ENCODE assay signal across 1 cellular context in genomic region chr3:148600902-148601765, GRCh38.
TF ChIP-seq lines count a peak whose summit lies in the region.

No MANE protein-coding gene starts in this region.

TF ChIP-seq in HepG2, 621 proteins besides CTCF, POLR2A, EP300 and RAD21 (continued from another document and continues in another):
- no peak for TF ChIP-seq FOXA1 (IDR thresholded peaks at IDR 0.05)
- TF ChIP-seq FOXA1 (CRISPR knock-in tag; IDR thresholded peaks at IDR 0.05): peak; percentile 79
- no peak for TF ChIP-seq EHMT2 (IDR thresholded peaks at IDR 0.05; ENCODE audit: borderline replicate concordance, low read depth, low read length)
- peak; percentile 95 for TF ChIP-seq PITX1 (CRISPR knock-in tag; IDR thresholded peaks at IDR 0.05)
- no peak for TF ChIP-seq ZNF446 (CRISPR knock-in tag; IDR thresholded peaks at IDR 0.05)
- no peak for TF ChIP-seq HDAC6 (IDR thresholded peaks at IDR 0.05; ENCODE audit: low read depth, low read length)
- TF ChIP-seq SIN3A (IDR thresholded peaks at IDR 0.05; ENCODE audit: borderline replicate concordance, low read depth, low read length): no peak
- TF ChIP-seq NFYC (CRISPR knock-in tag; IDR thresholded peaks at IDR 0.05): peak; percentile 12; the same call in 1 of the 2 replicates
- TF ChIP-seq HMGXB4 (CRISPR knock-in tag; IDR thresholded peaks at IDR 0.05; ENCODE audit: borderline replicate concordance in 1 of 2, low read depth in 1 of 2): peak; percentile 13 to 47; a peak in 1 of 4 replicates
- TF ChIP-seq KLF15 (CRISPR knock-in tag; IDR thresholded peaks at IDR 0.05; ENCODE audit: borderline replicate concordance): no peak
- TF ChIP-seq ZNF570 (CRISPR knock-in tag; IDR thresholded peaks at IDR 0.05; ENCODE audit: borderline replicate concordance): no peak
- TF ChIP-seq, protein P1, sequence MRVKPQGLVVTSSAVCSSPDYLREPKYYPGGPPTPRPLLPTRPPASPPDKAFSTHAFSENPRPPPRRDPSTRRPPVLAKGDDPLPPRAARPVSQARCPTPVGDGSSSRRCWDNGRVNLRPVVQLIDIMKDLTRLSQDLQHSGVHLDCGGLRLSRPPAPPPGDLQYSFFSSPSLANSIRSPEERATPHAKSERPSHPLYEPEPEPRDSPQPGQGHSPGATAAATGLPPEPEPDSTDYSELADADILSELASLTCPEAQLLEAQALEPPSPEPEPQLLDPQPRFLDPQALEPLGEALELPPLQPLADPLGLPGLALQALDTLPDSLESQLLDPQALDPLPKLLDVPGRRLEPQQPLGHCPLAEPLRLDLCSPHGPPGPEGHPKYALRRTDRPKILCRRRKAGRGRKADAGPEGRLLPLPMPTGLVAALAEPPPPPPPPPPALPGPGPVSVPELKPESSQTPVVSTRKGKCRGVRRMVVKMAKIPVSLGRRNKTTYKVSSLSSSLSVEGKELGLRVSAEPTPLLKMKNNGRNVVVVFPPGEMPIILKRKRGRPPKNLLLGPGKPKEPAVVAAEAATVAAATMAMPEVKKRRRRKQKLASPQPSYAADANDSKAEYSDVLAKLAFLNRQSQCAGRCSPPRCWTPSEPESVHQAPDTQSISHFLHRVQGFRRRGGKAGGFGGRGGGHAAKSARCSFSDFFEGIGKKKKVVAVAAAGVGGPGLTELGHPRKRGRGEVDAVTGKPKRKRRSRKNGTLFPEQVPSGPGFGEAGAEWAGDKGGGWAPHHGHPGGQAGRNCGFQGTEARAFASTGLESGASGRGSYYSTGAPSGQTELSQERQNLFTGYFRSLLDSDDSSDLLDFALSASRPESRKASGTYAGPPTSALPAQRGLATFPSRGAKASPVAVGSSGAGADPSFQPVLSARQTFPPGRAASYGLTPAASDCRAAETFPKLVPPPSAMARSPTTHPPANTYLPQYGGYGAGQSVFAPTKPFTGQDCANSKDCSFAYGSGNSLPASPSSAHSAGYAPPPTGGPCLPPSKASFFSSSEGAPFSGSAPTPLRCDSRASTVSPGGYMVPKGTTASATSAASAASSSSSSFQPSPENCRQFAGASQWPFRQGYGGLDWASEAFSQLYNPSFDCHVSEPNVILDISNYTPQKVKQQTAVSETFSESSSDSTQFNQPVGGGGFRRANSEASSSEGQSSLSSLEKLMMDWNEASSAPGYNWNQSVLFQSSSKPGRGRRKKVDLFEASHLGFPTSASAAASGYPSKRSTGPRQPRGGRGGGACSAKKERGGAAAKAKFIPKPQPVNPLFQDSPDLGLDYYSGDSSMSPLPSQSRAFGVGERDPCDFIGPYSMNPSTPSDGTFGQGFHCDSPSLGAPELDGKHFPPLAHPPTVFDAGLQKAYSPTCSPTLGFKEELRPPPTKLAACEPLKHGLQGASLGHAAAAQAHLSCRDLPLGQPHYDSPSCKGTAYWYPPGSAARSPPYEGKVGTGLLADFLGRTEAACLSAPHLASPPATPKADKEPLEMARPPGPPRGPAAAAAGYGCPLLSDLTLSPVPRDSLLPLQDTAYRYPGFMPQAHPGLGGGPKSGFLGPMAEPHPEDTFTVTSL (CRISPR knock-in tag; IDR thresholded peaks at IDR 0.05; ENCODE audit: borderline replicate concordance): peak; percentile 96
- TF ChIP-seq, protein P2, sequence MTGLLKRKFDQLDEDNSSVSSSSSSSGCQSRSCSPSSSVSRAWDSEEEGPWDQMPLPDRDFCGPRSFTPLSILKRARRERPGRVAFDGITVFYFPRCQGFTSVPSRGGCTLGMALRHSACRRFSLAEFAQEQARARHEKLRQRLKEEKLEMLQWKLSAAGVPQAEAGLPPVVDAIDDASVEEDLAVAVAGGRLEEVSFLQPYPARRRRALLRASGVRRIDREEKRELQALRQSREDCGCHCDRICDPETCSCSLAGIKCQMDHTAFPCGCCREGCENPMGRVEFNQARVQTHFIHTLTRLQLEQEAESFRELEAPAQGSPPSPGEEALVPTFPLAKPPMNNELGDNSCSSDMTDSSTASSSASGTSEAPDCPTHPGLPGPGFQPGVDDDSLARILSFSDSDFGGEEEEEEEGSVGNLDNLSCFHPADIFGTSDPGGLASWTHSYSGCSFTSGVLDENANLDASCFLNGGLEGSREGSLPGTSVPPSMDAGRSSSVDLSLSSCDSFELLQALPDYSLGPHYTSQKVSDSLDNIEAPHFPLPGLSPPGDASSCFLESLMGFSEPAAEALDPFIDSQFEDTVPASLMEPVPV (CRISPR knock-in tag; IDR thresholded peaks at IDR 0.05): 0 out of 2 replicates have a peak, but pooled peaks have one; percentile 50
- TF ChIP-seq, protein P3, sequence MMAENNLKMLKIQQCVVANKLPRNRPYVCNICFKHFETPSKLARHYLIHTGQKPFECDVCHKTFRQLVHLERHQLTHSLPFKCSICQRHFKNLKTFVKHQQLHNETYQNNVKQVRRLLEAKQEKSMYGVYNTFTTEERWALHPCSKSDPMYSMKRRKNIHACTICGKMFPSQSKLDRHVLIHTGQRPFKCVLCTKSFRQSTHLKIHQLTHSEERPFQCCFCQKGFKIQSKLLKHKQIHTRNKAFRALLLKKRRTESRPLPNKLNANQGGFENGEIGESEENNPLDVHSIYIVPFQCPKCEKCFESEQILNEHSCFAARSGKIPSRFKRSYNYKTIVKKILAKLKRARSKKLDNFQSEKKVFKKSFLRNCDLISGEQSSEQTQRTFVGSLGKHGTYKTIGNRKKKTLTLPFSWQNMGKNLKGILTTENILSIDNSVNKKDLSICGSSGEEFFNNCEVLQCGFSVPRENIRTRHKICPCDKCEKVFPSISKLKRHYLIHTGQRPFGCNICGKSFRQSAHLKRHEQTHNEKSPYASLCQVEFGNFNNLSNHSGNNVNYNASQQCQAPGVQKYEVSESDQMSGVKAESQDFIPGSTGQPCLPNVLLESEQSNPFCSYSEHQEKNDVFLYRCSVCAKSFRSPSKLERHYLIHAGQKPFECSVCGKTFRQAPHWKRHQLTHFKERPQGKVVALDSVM (CRISPR knock-in tag; IDR thresholded peaks at IDR 0.05): no peak
- peak; percentile 27; the same call in 1 of the 2 replicates for TF ChIP-seq POLR2AphosphoS2 (IDR thresholded peaks at IDR 0.05; ENCODE audit: low read depth, low read length)
- TF ChIP-seq ETV6 (CRISPR knock-in tag; conservative IDR thresholded peaks at IDR 0.05): no peak
- no peak for TF ChIP-seq IKZF4 (CRISPR knock-in tag; IDR thresholded peaks at IDR 0.05; ENCODE audit: borderline replicate concordance, low read depth, not compliant biosample characterization)
- TF ChIP-seq ZNF557 (CRISPR knock-in tag; IDR thresholded peaks at IDR 0.05): 0 out of 2 replicates have a peak, but pooled peaks have one; percentile 66
- TF ChIP-seq NR1H2 (CRISPR knock-in tag; IDR thresholded peaks at IDR 0.05; ENCODE audit: borderline replicate concordance, low read depth): no peak
- TF ChIP-seq POGZ (CRISPR knock-in tag; IDR thresholded peaks at IDR 0.05): peak; percentile 90
- no peak for TF ChIP-seq ZNF772 (CRISPR knock-in tag; IDR thresholded peaks at IDR 0.05)
- TF ChIP-seq DBP (CRISPR knock-in tag; IDR thresholded peaks at IDR 0.05; ENCODE audit: not compliant biosample characterization): no peak
- TF ChIP-seq MAF1 (CRISPR knock-in tag; IDR thresholded peaks at IDR 0.05; ENCODE audit: borderline replicate concordance): no peak
- TF ChIP-seq REPIN1 (CRISPR knock-in tag; IDR thresholded peaks at IDR 0.05; ENCODE audit: borderline replicate concordance, low read depth): peak; percentile 67; the same call in 1 of the 2 replicates
- TF ChIP-seq, protein P4, sequence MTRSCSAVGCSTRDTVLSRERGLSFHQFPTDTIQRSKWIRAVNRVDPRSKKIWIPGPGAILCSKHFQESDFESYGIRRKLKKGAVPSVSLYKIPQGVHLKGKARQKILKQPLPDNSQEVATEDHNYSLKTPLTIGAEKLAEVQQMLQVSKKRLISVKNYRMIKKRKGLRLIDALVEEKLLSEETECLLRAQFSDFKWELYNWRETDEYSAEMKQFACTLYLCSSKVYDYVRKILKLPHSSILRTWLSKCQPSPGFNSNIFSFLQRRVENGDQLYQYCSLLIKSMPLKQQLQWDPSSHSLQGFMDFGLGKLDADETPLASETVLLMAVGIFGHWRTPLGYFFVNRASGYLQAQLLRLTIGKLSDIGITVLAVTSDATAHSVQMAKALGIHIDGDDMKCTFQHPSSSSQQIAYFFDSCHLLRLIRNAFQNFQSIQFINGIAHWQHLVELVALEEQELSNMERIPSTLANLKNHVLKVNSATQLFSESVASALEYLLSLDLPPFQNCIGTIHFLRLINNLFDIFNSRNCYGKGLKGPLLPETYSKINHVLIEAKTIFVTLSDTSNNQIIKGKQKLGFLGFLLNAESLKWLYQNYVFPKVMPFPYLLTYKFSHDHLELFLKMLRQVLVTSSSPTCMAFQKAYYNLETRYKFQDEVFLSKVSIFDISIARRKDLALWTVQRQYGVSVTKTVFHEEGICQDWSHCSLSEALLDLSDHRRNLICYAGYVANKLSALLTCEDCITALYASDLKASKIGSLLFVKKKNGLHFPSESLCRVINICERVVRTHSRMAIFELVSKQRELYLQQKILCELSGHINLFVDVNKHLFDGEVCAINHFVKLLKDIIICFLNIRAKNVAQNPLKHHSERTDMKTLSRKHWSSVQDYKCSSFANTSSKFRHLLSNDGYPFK (CRISPR knock-in tag; IDR thresholded peaks at IDR 0.05; ENCODE audit: borderline replicate concordance): no peak
- no peak for TF ChIP-seq SRSF9 (IDR thresholded peaks at IDR 0.05; ENCODE audit: borderline replicate concordance, insufficient read depth, low read depth, low read length, poor library complexity, severe bottlenecking)
- TF ChIP-seq ZNF766 (CRISPR knock-in tag; IDR thresholded peaks at IDR 0.05; ENCODE audit: borderline replicate concordance): peak; percentile 33; the same call in 1 of the 2 replicates
- TF ChIP-seq PLRG1 (conservative IDR thresholded peaks at IDR 0.05): no peak
- TF ChIP-seq ZBTB3 (CRISPR knock-in tag; IDR thresholded peaks at IDR 0.05; ENCODE audit: borderline replicate concordance, low read depth): no peak
- TF ChIP-seq TOPORS (CRISPR knock-in tag; IDR thresholded peaks at IDR 0.05): 0 out of 2 replicates have a peak, but pooled peaks have one; percentile 60
- peak; percentile 88 for TF ChIP-seq TCF7L2 (IDR thresholded peaks at IDR 0.05; ENCODE audit: low read depth, low read length)
- TF ChIP-seq, protein P5, sequence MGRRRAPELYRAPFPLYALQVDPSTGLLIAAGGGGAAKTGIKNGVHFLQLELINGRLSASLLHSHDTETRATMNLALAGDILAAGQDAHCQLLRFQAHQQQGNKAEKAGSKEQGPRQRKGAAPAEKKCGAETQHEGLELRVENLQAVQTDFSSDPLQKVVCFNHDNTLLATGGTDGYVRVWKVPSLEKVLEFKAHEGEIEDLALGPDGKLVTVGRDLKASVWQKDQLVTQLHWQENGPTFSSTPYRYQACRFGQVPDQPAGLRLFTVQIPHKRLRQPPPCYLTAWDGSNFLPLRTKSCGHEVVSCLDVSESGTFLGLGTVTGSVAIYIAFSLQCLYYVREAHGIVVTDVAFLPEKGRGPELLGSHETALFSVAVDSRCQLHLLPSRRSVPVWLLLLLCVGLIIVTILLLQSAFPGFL (CRISPR knock-in tag; IDR thresholded peaks at IDR 0.05): no peak
- TF ChIP-seq ZNF781 (CRISPR knock-in tag; IDR thresholded peaks at IDR 0.05; ENCODE audit: borderline replicate concordance, not compliant biosample characterization): no peak
- TF ChIP-seq, protein P6, sequence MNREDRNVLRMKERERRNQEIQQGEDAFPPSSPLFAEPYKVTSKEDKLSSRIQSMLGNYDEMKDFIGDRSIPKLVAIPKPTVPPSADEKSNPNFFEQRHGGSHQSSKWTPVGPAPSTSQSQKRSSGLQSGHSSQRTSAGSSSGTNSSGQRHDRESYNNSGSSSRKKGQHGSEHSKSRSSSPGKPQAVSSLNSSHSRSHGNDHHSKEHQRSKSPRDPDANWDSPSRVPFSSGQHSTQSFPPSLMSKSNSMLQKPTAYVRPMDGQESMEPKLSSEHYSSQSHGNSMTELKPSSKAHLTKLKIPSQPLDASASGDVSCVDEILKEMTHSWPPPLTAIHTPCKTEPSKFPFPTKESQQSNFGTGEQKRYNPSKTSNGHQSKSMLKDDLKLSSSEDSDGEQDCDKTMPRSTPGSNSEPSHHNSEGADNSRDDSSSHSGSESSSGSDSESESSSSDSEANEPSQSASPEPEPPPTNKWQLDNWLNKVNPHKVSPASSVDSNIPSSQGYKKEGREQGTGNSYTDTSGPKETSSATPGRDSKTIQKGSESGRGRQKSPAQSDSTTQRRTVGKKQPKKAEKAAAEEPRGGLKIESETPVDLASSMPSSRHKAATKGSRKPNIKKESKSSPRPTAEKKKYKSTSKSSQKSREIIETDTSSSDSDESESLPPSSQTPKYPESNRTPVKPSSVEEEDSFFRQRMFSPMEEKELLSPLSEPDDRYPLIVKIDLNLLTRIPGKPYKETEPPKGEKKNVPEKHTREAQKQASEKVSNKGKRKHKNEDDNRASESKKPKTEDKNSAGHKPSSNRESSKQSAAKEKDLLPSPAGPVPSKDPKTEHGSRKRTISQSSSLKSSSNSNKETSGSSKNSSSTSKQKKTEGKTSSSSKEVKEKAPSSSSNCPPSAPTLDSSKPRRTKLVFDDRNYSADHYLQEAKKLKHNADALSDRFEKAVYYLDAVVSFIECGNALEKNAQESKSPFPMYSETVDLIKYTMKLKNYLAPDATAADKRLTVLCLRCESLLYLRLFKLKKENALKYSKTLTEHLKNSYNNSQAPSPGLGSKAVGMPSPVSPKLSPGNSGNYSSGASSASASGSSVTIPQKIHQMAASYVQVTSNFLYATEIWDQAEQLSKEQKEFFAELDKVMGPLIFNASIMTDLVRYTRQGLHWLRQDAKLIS (CRISPR knock-in tag; IDR thresholded peaks at IDR 0.05): no peak; the same call in none of the 2 replicates
- no peak for TF ChIP-seq GABPA (IDR thresholded peaks at IDR 0.05; ENCODE audit: low read depth, low read length)
- peak; percentile 56; the same call in 1 of the 2 replicates for TF ChIP-seq GABPA (CRISPR knock-in tag; IDR thresholded peaks at IDR 0.05; ENCODE audit: low read depth)
- TF ChIP-seq ZNF17 (CRISPR knock-in tag; IDR thresholded peaks at IDR 0.05): no peak
- TF ChIP-seq ARID2 (CRISPR knock-in tag; IDR thresholded peaks at IDR 0.05; ENCODE audit: borderline replicate concordance): no peak
- TF ChIP-seq AGO1 (IDR thresholded peaks at IDR 0.05; ENCODE audit: low read depth, low read length, poor library complexity, severe bottlenecking): no peak
- TF ChIP-seq FLYWCH1 (CRISPR knock-in tag; IDR thresholded peaks at IDR 0.05): no peak
